ENCODE assay signal across 21 cellular contexts in the genomic region with DNA sequence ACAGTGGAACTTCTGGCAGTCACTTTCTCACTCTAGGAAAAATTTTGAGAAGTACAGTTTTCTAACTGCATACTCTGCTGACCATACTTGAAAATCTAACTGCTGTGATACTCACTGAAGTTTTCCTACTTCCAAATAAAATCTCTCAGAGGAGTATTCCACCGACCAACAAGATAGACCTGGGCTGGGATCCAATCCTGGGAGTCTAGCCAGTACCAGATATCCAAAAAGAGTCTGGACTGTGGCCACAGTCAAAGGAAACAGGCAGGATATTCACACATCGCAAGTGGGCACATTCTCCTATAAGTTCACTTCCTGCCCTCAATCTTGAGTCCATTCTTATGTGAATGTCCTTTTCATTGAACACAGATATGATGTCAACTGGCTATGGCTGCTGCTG.
DNase-seq lines count a peak whose midpoint lies in the region; ATAC-seq and TF ChIP-seq lines count a peak whose summit lies in the region.
"Had no signal": no experiment of that assay in that cellular context is flagged by ENCODE, and none has a peak within 500 bp of the region (broad histone marks: within the 10 kb centered on the region; RNA-seq: fewer than 3 reads in every experiment).

No MANE protein-coding gene starts in this region.

- H4K91ac ChIP-seq in neuronal stem cell (ENCODE audit: low read depth, low read length, poor library complexity): no peak overlapping the region

- no peaks in the 10 kb centered on the region for H3K36me3 ChIP-seq in fibroblast of lung (ENCODE audit: control insufficient read depth, insufficient read depth, low read length)
- no peaks in the 10 kb centered on the region for H3K36me3 ChIP-seq in neuronal stem cell (replicated peaks in 1 of 2; ENCODE audit: control insufficient read depth in 2 of 2, insufficient read depth in 2 of 2, low read length in 2 of 2)

- H3K27me3 ChIP-seq in fibroblast of lung (ENCODE audit: control insufficient read depth, insufficient read depth, low read length): no peaks in the 10 kb centered on the region
- no peaks in the 10 kb centered on the region for H3K27me3 ChIP-seq in neuronal stem cell (ENCODE audit: control insufficient read depth in 3 of 3, insufficient read depth in 3 of 3, low read depth in 1 of 3, low read length in 3 of 3)
- H3K27me3 ChIP-seq: dorsolateral prefrontal cortex, foreskin keratinocyte had no signal

- H3K18ac ChIP-seq in neuronal stem cell (ENCODE audit: low read length): no peak overlapping the region

- H3K9ac ChIP-seq in fibroblast of lung (ENCODE audit: insufficient read depth, low read length): no peak overlapping the region
- no peak overlapping the region for H3K9ac ChIP-seq in neuronal stem cell (ENCODE audit: low read depth, low read length, poor library complexity)

- H3K4me3 ChIP-seq in AG09309 (ENCODE audit: control insufficient read depth, low read depth, low read length) (no peak overlapping the region), LNCaP clone FGC (ENCODE audit: low read depth, low read length) (no peak overlapping the region), fibroblast of lung (replicated peaks in 1 of 4; ENCODE audit: control extremely low read depth in 1 of 4, insufficient read depth in 1 of 4, low read depth in 3 of 4, low read length in 4 of 4) (no peak overlapping the region), neuronal stem cell (ENCODE audit: low read length in 2 of 2) (no peak overlapping the region)
- H3K4me3 ChIP-seq: dorsolateral prefrontal cortex, K562 had no signal

- ATAC-seq in GM21529 (IDR thresholded peaks at IDR 0.05; ENCODE audit: unreplicated experiment): no peak
- no peak for ATAC-seq in HG02678 (IDR thresholded peaks at IDR 0.05; ENCODE audit: unreplicated experiment)
- ATAC-seq: activated CD8-positive, alpha-beta T cell treated with anti-CD3 and anti-CD28 coated beads, Interleukin-2, amount 10 ng/mL, durations not matched to agents 7 days and 5 days; activated T-cell treated with anti-CD3 and anti-CD28 coated beads, Interleukin-2, amount 50 U/mL, for 4 hours; foreskin keratinocyte; K562 had no signal

- no peak overlapping the region for H2AFZ ChIP-seq in fibroblast of lung (ENCODE audit: low read length)
- peak overlapping the region; percentile 59 for H2AFZ ChIP-seq in neuronal stem cell (ENCODE audit: low read length)

- no peak overlapping the region for H2AK5ac ChIP-seq in neuronal stem cell (ENCODE audit: low read depth, low read length)

- POLR2A ChIA-PET in HEK293T (lab: Yijun Ruan, JAX): no interaction called here

- CTCF ChIA-PET in HEK293T (lab: Yijun Ruan, JAX): no interaction called here

- H2BK120ac ChIP-seq in neuronal stem cell (ENCODE audit: low read depth, low read length): no peak overlapping the region

- H2BK15ac ChIP-seq in neuronal stem cell (ENCODE audit: low read length): no peak overlapping the region

- H3K4ac ChIP-seq in neuronal stem cell (ENCODE audit: low read length): no peak overlapping the region

- peak; percentile 14 for DNase-seq in AG09309 (ENCODE audit: low read depth)
- DNase-seq in LNCaP clone FGC (ENCODE audit: low read depth): peak; percentile 50
- peak; percentile 5 to 39 for DNase-seq in fibroblast of lung (ENCODE audit: low read depth in 2 of 2)
- DNase-seq in neuronal stem cell (ENCODE audit: low spot score): no peak
- DNase-seq in activated naive CD4-positive, alpha-beta T cell (lab: John Stamatoyannopoulos, UW): no peak
- no peak for DNase-seq in HEK293T (ENCODE audit: extremely low spot score)
- DNase-seq: ACHN; activated CD4-positive, CD25-positive, alpha-beta regulatory T cell treated with anti-CD3 and anti-CD28 coated beads, Interleukin-2, amount 50 U/mL, for 72 hours; activated CD8-positive, alpha-beta T cell treated with anti-CD3 and anti-CD28 coated beads, Interleukin-2, amount 10 ng/mL, durations not matched to agents 7 days and 5 days; activated naive CD4-positive, alpha-beta T cell treated with anti-CD3 and anti-CD28 coated beads, Interleukin-2, amount 10 ng/mL, durations not matched to agents 7 days and 5 days; activated T-cell treated with anti-CD3 and anti-CD28 coated beads, Interleukin-2, amount 50 U/mL, for 4 hours; Calu3; foreskin keratinocyte; mammary epithelial cell; NCI-H748 treated with DMSO at 0.1 percent for 48 hours; SHP77; stimulated activated CD8-positive, alpha-beta memory T cell treated with anti-CD3 and anti-CD28 coated beads, Interleukin-4, amount 100 ng/mL, for 48 hours had no signal

- no peak overlapping the region for H2BK12ac ChIP-seq in neuronal stem cell (ENCODE audit: low read length)

- H3K9me3 ChIP-seq in fibroblast of lung (ENCODE audit: control insufficient read depth, insufficient read depth, low read depth, low read length) (no peaks in the 10 kb centered on the region), neuronal stem cell (replicated peaks in 1 of 2; ENCODE audit: control insufficient read depth in 2 of 2, insufficient read depth in 1 of 2, low read depth in 1 of 2, low read length in 2 of 2) (no peaks in the 10 kb centered on the region)

- no peak overlapping the region for H3K23ac ChIP-seq in neuronal stem cell (ENCODE audit: low read depth, low read length, poor library complexity)

- TF ChIP-seq CTCF in AG09309 (IDR thresholded peaks at IDR 0.05; ENCODE audit: control insufficient read depth, insufficient read depth, low read depth, low read length, missing control alignments) (no peak), LNCaP clone FGC (IDR thresholded peaks at IDR 0.05; ENCODE audit: control insufficient read depth, extremely low read depth, insufficient read depth) (no peak), fibroblast of lung (conservative IDR thresholded peaks at IDR 0.05 in 1 of 2, IDR thresholded peaks at IDR 0.05 in 1 of 2; ENCODE audit: low read depth in 1 of 2, low read length in 2 of 2) (no peak)

- no peak overlapping the region for H3K14ac ChIP-seq in neuronal stem cell (ENCODE audit: low read length)

- H3K27ac ChIP-seq in fibroblast of lung (ENCODE audit: insufficient read depth, low read length) (no peak overlapping the region), neuronal stem cell (replicated peaks; ENCODE audit: low read length) (no peak overlapping the region)
- H3K27ac ChIP-seq: foreskin keratinocyte had no signal

- no peaks in the 10 kb centered on the region for H3K79me1 ChIP-seq in neuronal stem cell (ENCODE audit: low read depth, low read length)

- no peak overlapping the region for H4K8ac ChIP-seq in neuronal stem cell (ENCODE audit: low read depth, low read length)

- no peaks in the 10 kb centered on the region for H4K20me1 ChIP-seq in fibroblast of lung (ENCODE audit: control insufficient read depth, extremely low read depth, insufficient read depth, low read length)

- no peaks in the 10 kb centered on the region for H3K4me1 ChIP-seq in fibroblast of lung (ENCODE audit: control insufficient read depth, extremely low read depth, insufficient read depth, low read length)
- H3K4me1 ChIP-seq in neuronal stem cell (ENCODE audit: control insufficient read depth in 2 of 2, insufficient read depth in 1 of 2, low read depth in 1 of 2, low read length in 2 of 2): no peaks in the 10 kb centered on the region

- no CpG with 5 or more reads among the region's 2 CpGs for WGBS in neuronal stem cell (ENCODE audit: extremely low coverage in 2 of 2, insufficient read length in 2 of 2, insufficient replicate concordance in 1 of 2), 2 donors

- H3K4me2 ChIP-seq in fibroblast of lung (ENCODE audit: extremely low read depth, insufficient read depth, low read length) (no peak overlapping the region), neuronal stem cell (ENCODE audit: insufficient read depth, low read length, poor library complexity, severe bottlenecking) (no peak overlapping the region)

- H2BK5ac ChIP-seq in neuronal stem cell (ENCODE audit: low read length): no peak overlapping the region

- H3K79me2 ChIP-seq in fibroblast of lung (ENCODE audit: control insufficient read depth, insufficient read depth, low read length): no peaks in the 10 kb centered on the region

TF ChIP-seq in HEK293T, 16 proteins besides CTCF, POLR2A, EP300 and RAD21:
- no peak for TF ChIP-seq HDGF (IDR thresholded peaks at IDR 0.05; ENCODE audit: borderline replicate concordance)
- no peak for TF ChIP-seq ARNT (IDR thresholded peaks at IDR 0.05)
- no peak for TF ChIP-seq NFRKB (IDR thresholded peaks at IDR 0.05)
- no peak for TF ChIP-seq L3MBTL2 (conservative IDR thresholded peaks at IDR 0.05)
- TF ChIP-seq ELF4 (IDR thresholded peaks at IDR 0.05): no peak
- TF ChIP-seq TARDBP (IDR thresholded peaks at IDR 0.05): no peak
- no peak for TF ChIP-seq CTBP1 (IDR thresholded peaks at IDR 0.05; ENCODE audit: borderline replicate concordance)
- TF ChIP-seq FOXA1 (IDR thresholded peaks at IDR 0.05): no peak
- TF ChIP-seq FOXK2 (IDR thresholded peaks at IDR 0.05): no peak
- TF ChIP-seq LEF1 (IDR thresholded peaks at IDR 0.05; ENCODE audit: borderline replicate concordance): no peak
- no peak for TF ChIP-seq FOXM1 (IDR thresholded peaks at IDR 0.05; ENCODE audit: borderline replicate concordance)
- no peak for TF ChIP-seq SUZ12 (IDR thresholded peaks at IDR 0.05)
- TF ChIP-seq, protein P1, sequence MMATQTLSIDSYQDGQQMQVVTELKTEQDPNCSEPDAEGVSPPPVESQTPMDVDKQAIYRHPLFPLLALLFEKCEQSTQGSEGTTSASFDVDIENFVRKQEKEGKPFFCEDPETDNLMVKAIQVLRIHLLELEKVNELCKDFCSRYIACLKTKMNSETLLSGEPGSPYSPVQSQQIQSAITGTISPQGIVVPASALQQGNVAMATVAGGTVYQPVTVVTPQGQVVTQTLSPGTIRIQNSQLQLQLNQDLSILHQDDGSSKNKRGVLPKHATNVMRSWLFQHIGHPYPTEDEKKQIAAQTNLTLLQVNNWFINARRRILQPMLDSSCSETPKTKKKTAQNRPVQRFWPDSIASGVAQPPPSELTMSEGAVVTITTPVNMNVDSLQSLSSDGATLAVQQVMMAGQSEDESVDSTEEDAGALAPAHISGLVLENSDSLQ (IDR thresholded peaks at IDR 0.05): no peak
- TF ChIP-seq SP1 (IDR thresholded peaks at IDR 0.05): no peak
- TF ChIP-seq BHLHE40 (IDR thresholded peaks at IDR 0.05; ENCODE audit: borderline replicate concordance): no peak

Comparison
In these comparisons a context has a peak if more than half of its experiments do, and no peak if none do; other contexts are left out.
1. DNase-seq: peak in AG09309 (single experiment), LNCaP clone FGC (single experiment) and fibroblast of lung (2 of 2); none in neuronal stem cell (single experiment), activated naive CD4-positive, alpha-beta T cell (0 of 4) and HEK293T (single experiment).